In genomic region chr6:28775052-28775376, GRCh38 we compare ENCODE assay signal across 25 cellular contexts.
DNase-seq lines count a peak whose midpoint lies in the region; ATAC-seq and TF ChIP-seq lines count a peak whose summit lies in the region.
"Had no signal": no experiment of that assay in that cellular context is flagged by ENCODE, and none has a peak within 500 bp of the region (broad histone marks: within the 10 kb centered on the region; RNA-seq: fewer than 3 reads in every experiment).

No MANE protein-coding gene starts in this region.

- no peak for ATAC-seq in activated T-cell treated with anti-CD3 and anti-CD28 coated beads, Interleukin-2, amount 50 U/mL, for 72 hours (replicated peaks in 1 of 2)
- ATAC-seq in effector memory CD8-positive, alpha-beta T cell (replicated peaks), result no peak
- ATAC-seq: activated T-helper 17 cell treated with anti-CD3 and anti-CD28 coated beads, Interleukin-2, amount 50 U/mL, for 72 hours; heart left ventricle; mucosa of descending colon; Panc1 had no signal

- H3K9me3 Mint-ChIP-seq in activated T-cell treated with anti-CD3 and anti-CD28 coated beads, Interleukin-2, amount 50 U/mL, for 72 hours, result peaks cover 5 to 6% of the 10 kb centered on the region in 2 donors
- H3K9me3 Mint-ChIP-seq in effector memory CD8-positive, alpha-beta T cell, result peaks cover 11 to 25% of the 10 kb centered on the region in 2 donors
- peaks cover 6% of the 10 kb centered on the region for H3K9me3 Mint-ChIP-seq in nephron progenitor cell

- no peaks in the 10 kb centered on the region for H3K9me3 ChIP-seq in HUES64 (ENCODE audit: insufficient read depth, low read depth, low read length)
- H3K9me3 ChIP-seq: heart left ventricle, left ventricle myocardium inferior, mucosa of descending colon had no signal

- no peak overlapping the region for H3K27ac ChIP-seq in HUES64 (ENCODE audit: low read depth, low read length)
- H3K27ac ChIP-seq: BLaER1 treated with 17β-estradiol and CSF1 and Interleukin-3, amounts not matched to agents 10 nM and 100 nM; heart left ventricle; left ventricle myocardium inferior; sigmoid colon had no signal

- H3K4me3 Mint-ChIP-seq in activated T-cell treated with anti-CD3 and anti-CD28 coated beads, Interleukin-2, amount 50 U/mL, for 72 hours, result peak overlapping the region; percentile 32 to 74
- peak overlapping the region in 1 of 2 donors; percentile 24 for H3K4me3 Mint-ChIP-seq in effector memory CD8-positive, alpha-beta T cell
- H3K4me3 Mint-ChIP-seq in nephron progenitor cell, result peak overlapping the region; percentile 92
- H3K4me3 Mint-ChIP-seq: activated T-helper 17 cell treated with anti-CD3 and anti-CD28 coated beads, Interleukin-2, amount 50 U/mL, for 72 hours had no signal

- no peak for TF ChIP-seq CTCF in nephron progenitor cell (IDR thresholded peaks at IDR 0.05)

- peaks cover 97% of the 10 kb centered on the region for H3K27me3 Mint-ChIP-seq in activated T-cell treated with anti-CD3 and anti-CD28 coated beads, Interleukin-2, amount 50 U/mL, for 72 hours (ENCODE audit: low read depth)
- peaks cover 96 to 100% of the 10 kb centered on the region in 2 donors for H3K27me3 Mint-ChIP-seq in effector memory CD8-positive, alpha-beta T cell
- peaks cover 60% of the 10 kb centered on the region for H3K27me3 Mint-ChIP-seq in nephron progenitor cell (ENCODE audit: low read depth, poor library complexity)

- peaks cover 20 to 30% of the 10 kb centered on the region in 2 donors for H3K36me3 Mint-ChIP-seq in activated T-cell treated with anti-CD3 and anti-CD28 coated beads, Interleukin-2, amount 50 U/mL, for 72 hours (ENCODE audit: insufficient read depth in 2 of 2)
- peaks cover 27% of the 10 kb centered on the region for H3K36me3 Mint-ChIP-seq in effector memory CD8-positive, alpha-beta T cell (ENCODE audit: insufficient read depth)
- H3K36me3 Mint-ChIP-seq in nephron progenitor cell (ENCODE audit: low read depth), result peaks cover 8% of the 10 kb centered on the region

- peaks cover 100% of the 10 kb centered on the region for H3K27me3 ChIP-seq in HUES64 (ENCODE audit: insufficient read depth, low read length)

- no peak for DNase-seq in activated T-cell treated with anti-CD3 and anti-CD28 coated beads, Interleukin-2, amount 50 U/mL, for 72 hours
- DNase-seq in activated T-cell treated with anti-CD3 and anti-CD28 coated beads, Interleukin-2, amount 50 U/mL, for 1 hour, result no peak
- DNase-seq in effector memory CD8-positive, alpha-beta T cell, result no peak
- DNase-seq in nephron progenitor cell, result no peak
- DNase-seq in NCI-H1105 treated with DMSO at 0.1 percent for 48 hours (lab: John Stamatoyannopoulos, UW), result no peak
- DNase-seq in DMS53 (lab: John Stamatoyannopoulos, UW), result no peak
- DNase-seq in islet precursor cell, result no peak
- DNase-seq: ACHN; activated CD8-positive, alpha-beta memory T cell treated with anti-CD3 and anti-CD28 coated beads for 24 hours; amniotic stem cell; EL; H7; heart left ventricle; KG1; left ventricle myocardium inferior; mucosa of descending colon; NCI-H510A treated with DMSO at 0.1 percent for 48 hours; sigmoid colon; stimulated activated CD8-positive, alpha-beta memory T cell treated with anti-CD3 and anti-CD28 coated beads, Interleukin-4, amount 100 ng/mL, for 48 hours; substantia nigra had no signal

- WGBS in HUES64, result 2% methylated on average over 12 of the region's 12 CpGs

- H3K36me3 ChIP-seq in HUES64 (ENCODE audit: insufficient read depth, low read length), result no peaks in the 10 kb centered on the region
- H3K36me3 ChIP-seq: BLaER1 treated with 17β-estradiol and CSF1 and Interleukin-3, amounts not matched to agents 10 nM and 100 nM; heart left ventricle; left ventricle myocardium inferior; sigmoid colon had no signal

- H3K4me3 ChIP-seq in HUES64 (ENCODE audit: low read length), result peak overlapping the region; percentile 47
- H3K4me3 ChIP-seq: heart left ventricle, left ventricle myocardium inferior, mucosa of descending colon, sigmoid colon had no signal

- H3K4me1 Mint-ChIP-seq in activated T-cell treated with anti-CD3 and anti-CD28 coated beads, Interleukin-2, amount 50 U/mL, for 72 hours (ENCODE audit: low read depth), result peaks cover 32% of the 10 kb centered on the region
- H3K4me1 Mint-ChIP-seq in effector memory CD8-positive, alpha-beta T cell (ENCODE audit: low read depth in 2 of 2), result peaks cover 5 to 6% of the 10 kb centered on the region in 2 donors
- H3K4me1 Mint-ChIP-seq in nephron progenitor cell, result peaks cover 91% of the 10 kb centered on the region
- H3K4me1 Mint-ChIP-seq: activated T-helper 17 cell treated with anti-CD3 and anti-CD28 coated beads, Interleukin-2, amount 50 U/mL, for 72 hours had no signal

- peaks cover 44% of the 10 kb centered on the region for H3K4me1 ChIP-seq in HUES64 (ENCODE audit: insufficient read depth, low read length)
- H3K4me1 ChIP-seq: heart left ventricle, left ventricle myocardium inferior, sigmoid colon had no signal

- peak overlapping the region; percentile 89 for H3K27ac Mint-ChIP-seq in activated T-cell treated with anti-CD3 and anti-CD28 coated beads, Interleukin-2, amount 50 U/mL, for 72 hours
- H3K27ac Mint-ChIP-seq in effector memory CD8-positive, alpha-beta T cell, result peak overlapping the region; percentile 67 to 84
- H3K27ac Mint-ChIP-seq in nephron progenitor cell, result peak overlapping the region; percentile 97
- H3K27ac Mint-ChIP-seq: activated T-helper 17 cell treated with anti-CD3 and anti-CD28 coated beads, Interleukin-2, amount 50 U/mL, for 72 hours; progenitor cell of endocrine pancreas had no signal

- H3K9ac ChIP-seq in HUES64 (ENCODE audit: low read depth, low read length), result no peak overlapping the region
- H3K9ac ChIP-seq: BLaER1 treated with 17β-estradiol and CSF1 and Interleukin-3, amounts not matched to agents 10 nM and 100 nM had no signal
